Comparison of ENCODE assay signal across 12 cellular contexts in the genomic region with DNA sequence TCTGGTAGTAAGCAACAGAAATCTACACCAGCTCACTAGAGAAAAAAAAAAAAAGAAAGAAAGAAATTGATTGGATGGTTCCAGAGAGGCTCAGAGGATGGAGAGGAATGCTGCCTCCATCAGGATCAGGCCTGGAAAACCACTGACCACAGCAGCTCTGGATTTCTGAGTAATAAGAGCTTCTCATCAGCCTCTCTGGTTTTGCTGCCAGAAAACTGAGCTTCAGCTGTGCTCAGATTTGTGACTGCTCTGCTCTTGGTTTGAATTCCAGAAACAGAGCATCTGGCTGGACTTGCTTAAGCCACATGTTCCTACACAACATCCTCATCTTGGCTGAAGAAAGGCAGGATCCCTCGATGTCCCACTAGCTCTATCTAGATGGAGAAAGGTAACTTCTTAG.
"Had no signal": no experiment of that assay in that cellular context is flagged by ENCODE, and none has a peak within 500 bp of the region (broad histone marks: within the 10 kb centered on the region; RNA-seq: fewer than 3 reads in every experiment).

No MANE protein-coding gene starts in this region.

- DNase-seq: activated B cell treated with CpG ODN at 0.5 μM for 24 hours; activated CD4-positive, alpha-beta T cell treated with anti-CD3 and anti-CD28 coated beads, Interleukin-2, amount 10 ng/mL, durations not matched to agents 24 days and 14 days; activated naive CD4-positive, alpha-beta T cell treated with anti-CD3 and anti-CD28 coated beads, Interleukin-2, amount 10 ng/mL, durations not matched to agents 7 days and 5 days; body of pancreas; central memory CD4-positive, alpha-beta T cell; effector CD8-positive, alpha-beta T cell; kidney glomerular epithelial cell; naive B cell; small intestine had no signal

- H3K4me3 ChIP-seq: body of pancreas, coronary artery, hepatocyte, tibial nerve had no signal
